Comparison of ENCODE assay signal across 1 cellular context in genomic region chr11:77141034-77141433, GRCh38.
TF ChIP-seq lines count a peak whose summit lies in the region.

No MANE protein-coding gene starts in this region.

TF ChIP-seq in HepG2, 621 proteins besides CTCF, POLR2A, EP300 and RAD21 (continued from another document):
- no peak for TF ChIP-seq ZNF687 (CRISPR knock-in tag; IDR thresholded peaks at IDR 0.05)
- peak; percentile 94 for TF ChIP-seq PRDM10 (CRISPR knock-in tag; IDR thresholded peaks at IDR 0.05; ENCODE audit: low read depth)
